Comparison of ENCODE assay signal across 20 cellular contexts in genomic region chr11:133520707-133521106, GRCh38. TPM values are rescaled to one million over a fixed set of nuclear protein-coding genes. Genes with fewer than 3 reads are reported as not detected.
"Had no signal": no experiment of that assay in that cellular context is flagged by ENCODE, and none has a peak within 500 bp of the region (broad histone marks: within the 10 kb centered on the region; RNA-seq: fewer than 3 reads in every experiment).

No MANE protein-coding gene starts in this region.

- DNase-seq: activated B cell treated with CpG ODN at 0.5 μM for 24 hours; activated CD4-positive, alpha-beta T cell treated with anti-CD3 and anti-CD28 coated beads, Interleukin-2, amount 10 ng/mL, durations not matched to agents 24 days and 14 days; activated naive CD4-positive, alpha-beta T cell treated with anti-CD3 and anti-CD28 coated beads, Interleukin-2, amount 50 U/mL, for 16 hours; activated T-cell treated with anti-CD3 and anti-CD28 coated beads for 4 hours; adrenal gland; cerebellar nuclear complex; dorsolateral prefrontal cortex; esophagus squamous epithelium; foreskin fibroblast; naive thymus-derived CD4-positive, alpha-beta T cell; stimulated activated CD4-positive, alpha-beta T cell treated with anti-CD3 and anti-CD28 coated beads, Interleukin-15, amount 100 ng/mL, for 24 hours; stimulated activated CD4-positive, alpha-beta T cell treated with anti-CD3 and anti-CD28 coated beads, Interleukin-4, amount 100 ng/mL, for 4 hours; stimulated activated naive CD8-positive, alpha-beta T cell treated with anti-CD3 and anti-CD28 coated beads, Interleukin-15, amount 100 ng/mL, for 72 hours had no signal

- H3K9me3 ChIP-seq: adrenal gland, esophagus squamous epithelium, thoracic aorta had no signal

- H3K27ac Mint-ChIP-seq: activated B cell treated with CpG ODN at 0.5 μM for 24 hours; activated CD4-positive, alpha-beta T cell treated with anti-CD3 and anti-CD28 coated beads, Interleukin-2, amount 10 ng/mL, durations not matched to agents 24 days and 14 days; naive thymus-derived CD4-positive, alpha-beta T cell; stimulated activated naive CD8-positive, alpha-beta T cell treated with anti-CD3 and anti-CD28 coated beads, Interleukin-15, amount 100 ng/mL, for 72 hours had no signal

- H3K27ac ChIP-seq: adrenal gland, dorsolateral prefrontal cortex, esophagus squamous epithelium, thoracic aorta had no signal

- H3K4me3 Mint-ChIP-seq: activated B cell treated with CpG ODN at 0.5 μM for 24 hours; activated CD4-positive, alpha-beta T cell treated with anti-CD3 and anti-CD28 coated beads, Interleukin-2, amount 10 ng/mL, durations not matched to agents 24 days and 14 days; brain; naive thymus-derived CD4-positive, alpha-beta T cell; stimulated activated naive CD8-positive, alpha-beta T cell treated with anti-CD3 and anti-CD28 coated beads, Interleukin-15, amount 100 ng/mL, for 72 hours had no signal

- H3K9me3 Mint-ChIP-seq: activated B cell treated with CpG ODN at 0.5 μM for 24 hours; activated CD4-positive, alpha-beta T cell treated with anti-CD3 and anti-CD28 coated beads, Interleukin-2, amount 10 ng/mL, durations not matched to agents 24 days and 14 days; stimulated activated naive CD8-positive, alpha-beta T cell treated with anti-CD3 and anti-CD28 coated beads, Interleukin-15, amount 100 ng/mL, for 72 hours had no signal

- H3K4me1 Mint-ChIP-seq: activated B cell treated with CpG ODN at 0.5 μM for 24 hours; activated CD4-positive, alpha-beta T cell treated with anti-CD3 and anti-CD28 coated beads, Interleukin-2, amount 10 ng/mL, durations not matched to agents 24 days and 14 days; stimulated activated naive CD8-positive, alpha-beta T cell treated with anti-CD3 and anti-CD28 coated beads, Interleukin-15, amount 100 ng/mL, for 72 hours had no signal

- H3K4me1 ChIP-seq: adrenal gland, esophagus squamous epithelium had no signal

- H3K27me3 Mint-ChIP-seq: activated B cell treated with CpG ODN at 0.5 μM for 24 hours; activated CD4-positive, alpha-beta T cell treated with anti-CD3 and anti-CD28 coated beads, Interleukin-2, amount 10 ng/mL, durations not matched to agents 24 days and 14 days; stimulated activated naive CD8-positive, alpha-beta T cell treated with anti-CD3 and anti-CD28 coated beads, Interleukin-15, amount 100 ng/mL, for 72 hours had no signal

- FAIRE-seq: endometrium, keratinocyte had no signal

- H3K4me3 ChIP-seq: adrenal gland, dorsolateral prefrontal cortex, esophagus squamous epithelium, lung, thoracic aorta had no signal

- H3K27me3 ChIP-seq: adrenal gland had no signal

- H3K36me3 Mint-ChIP-seq: brain; naive thymus-derived CD4-positive, alpha-beta T cell had no signal

- H3K36me3 ChIP-seq: adrenal gland, esophagus squamous epithelium, thoracic aorta had no signal

- ATAC-seq: naive thymus-derived CD4-positive, alpha-beta T cell; SK-N-SH treated with all-trans-retinoic acid at 6 μM for 48 hours; stimulated activated naive CD8-positive, alpha-beta T cell treated with anti-CD3 and anti-CD28 coated beads, Interleukin-15, amount 100 ng/mL, for 72 hours had no signal

RNA-seq across cellular contexts. Expression of gene OPCML, which starts 11.6 kb away (rescaled TPM):
- total RNA-seq: activated B cell treated with CpG ODN at 0.5 μM for 24 hours; activated CD4-positive, alpha-beta T cell treated with anti-CD3 and anti-CD28 coated beads, Interleukin-2, amount 10 ng/mL, durations not matched to agents 24 days and 14 days; activated CD8-positive, alpha-beta memory T cell treated with anti-CD3 and anti-CD28 coated beads for 36 hours; naive thymus-derived CD4-positive, alpha-beta T cell; thoracic aorta had no signal
- polyA plus RNA-seq: lung; naive thymus-derived CD4-positive, alpha-beta T cell had no signal
